Comparison of ENCODE assay signal across 13 cellular contexts in the genomic region with DNA sequence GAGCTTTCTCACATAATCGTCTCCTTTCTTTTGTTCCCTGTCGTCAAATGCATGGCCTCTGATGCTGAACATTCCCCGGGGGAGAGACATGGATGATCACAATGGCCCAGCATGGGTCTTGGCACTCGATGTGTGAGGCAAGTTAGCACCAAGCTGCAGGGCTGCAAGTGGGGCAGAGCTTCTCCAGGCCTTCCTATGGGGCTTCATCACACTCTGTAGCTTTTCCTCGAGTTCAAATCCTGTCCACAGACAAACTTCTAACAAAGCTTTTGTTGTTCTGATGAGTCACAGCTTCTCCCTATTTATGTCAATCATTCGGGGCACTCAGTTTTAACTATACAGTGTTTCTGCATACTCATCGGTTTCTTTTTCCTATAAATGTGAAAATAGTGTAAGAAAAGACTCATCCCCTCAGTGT.
DNase-seq lines count a peak whose midpoint lies in the region; ATAC-seq and TF ChIP-seq lines count a peak whose summit lies in the region.
"Had no signal": no experiment of that assay in that cellular context is flagged by ENCODE, and none has a peak within 500 bp of the region (broad histone marks: within the 10 kb centered on the region; RNA-seq: fewer than 3 reads in every experiment).

No MANE protein-coding gene starts in this region.

- no peaks in the 10 kb centered on the region for H3K27me3 ChIP-seq in H9 (ENCODE audit: insufficient read depth, low read length)

- no CpG with 5 or more reads among the region's 7 CpGs for WGBS in H9 (ENCODE audit: extremely low coverage, insufficient read length, low lambda C conversion rate)

- H3K4me1 Mint-ChIP-seq in H9: peaks cover 20% of the 10 kb centered on the region in 2 experiments
- H3K4me1 Mint-ChIP-seq in activated T-helper 2 cell treated with anti-CD3 and anti-CD28 coated beads, Interferon-gamma antibody, Interleukin-2, Interleukin-4, amounts not matched to agents 10 μg/mL and 5 μg/mL and 100 μg/mL, durations not matched to agents 14 hours and 24 hours and 36 hours (ENCODE audit: low read depth): peaks cover 10% of the 10 kb centered on the region

- no peak overlapping the region for H4K5ac ChIP-seq in H9 (ENCODE audit: insufficient read length, low read depth, low read length)

- no peaks in the 10 kb centered on the region for H3K27me3 Mint-ChIP-seq in H9 (ENCODE audit: low read depth)
- H3K27me3 Mint-ChIP-seq in activated T-helper 2 cell treated with anti-CD3 and anti-CD28 coated beads, Interferon-gamma antibody, Interleukin-2, Interleukin-4, amounts not matched to agents 10 μg/mL and 5 μg/mL and 100 μg/mL, durations not matched to agents 14 hours and 24 hours and 36 hours (ENCODE audit: low read depth): no peaks in the 10 kb centered on the region
- H3K27me3 Mint-ChIP-seq: activated CD4-positive, alpha-beta T cell treated with anti-CD3 and anti-CD28 coated beads, Interleukin-2, amount 10 ng/mL, durations not matched to agents 7 days and 5 days; T-cell had no signal

- no peak overlapping the region for H2BK120ac ChIP-seq in H9 (ENCODE audit: low read depth, low read length, poor library complexity, severe bottlenecking)

- H2BK20ac ChIP-seq in H9 (ENCODE audit: low read depth, low read length, poor library complexity, severe bottlenecking): no peak overlapping the region

- no peaks in the 10 kb centered on the region for H3K79me1 ChIP-seq in H9 (ENCODE audit: insufficient read depth, low read depth, low read length, poor library complexity, severe bottlenecking)

- intact Hi-C loops in activated T-helper 2 cell treated with anti-CD3 and anti-CD28 coated beads, Interferon-gamma antibody, Interleukin-2, Interleukin-4, amounts not matched to agents 10 μg/mL and 5 μg/mL and 100 μg/mL, durations not matched to agents 14 hours and 24 hours and 36 hours (cut with micrococcal nuclease): loop anchor here (2.0 kb wide), 1 partner anchor 105 kb away; no protein-coding TSS in a partner anchor

- peak; percentile 46 for DNase-seq in COR-L47 (lab: John Stamatoyannopoulos, UW)
- DNase-seq in H9: peak; percentile 68
- DNase-seq in activated T-helper 2 cell treated with anti-CD3 and anti-CD28 coated beads, Interferon-gamma antibody, Interleukin-2, Interleukin-4, amounts not matched to agents 10 μg/mL and 5 μg/mL and 100 μg/mL, durations not matched to agents 14 hours and 24 hours and 36 hours (ENCODE audit: low spot score): no peak
- peak; percentile 5 for DNase-seq in iPS DF 4.7 (ENCODE audit: extremely low read depth, low spot score)
- DNase-seq in DMS114 treated with DMSO at 0.1 percent for 48 hours (lab: John Stamatoyannopoulos, UW; ENCODE audit: unreplicated experiment): no peak
- DNase-seq: activated CD4-positive, alpha-beta T cell treated with anti-CD3 and anti-CD28 coated beads, Interleukin-2, amount 10 ng/mL, durations not matched to agents 7 days and 5 days; Karpas-422; NCI-H2029; OCI-M1; small intestine; T-cell had no signal

- H4K91ac ChIP-seq in H9 (ENCODE audit: insufficient read length, low read depth, low read length): no peak overlapping the region

- H3K14ac ChIP-seq in H9 (ENCODE audit: insufficient read depth, low read length): no peak overlapping the region

- no peaks in the 10 kb centered on the region for H3K23me2 ChIP-seq in H9 (ENCODE audit: insufficient read length, low read depth, low read length, poor library complexity, severe bottlenecking)

- H3K27ac ChIP-seq in H9 (ENCODE audit: insufficient read length, low read depth, low read length): no peak overlapping the region

- no peak overlapping the region for H3K4ac ChIP-seq in H9 (ENCODE audit: low read depth, low read length)

- H3K36me3 Mint-ChIP-seq in H9 (ENCODE audit: insufficient read depth in 1 of 3, low read depth in 3 of 3): peaks cover 0 to 4% (median 3%) of the 10 kb centered on the region in 3 experiments; a peak in 2 of 7 replicates
- H3K36me3 Mint-ChIP-seq in activated T-helper 2 cell treated with anti-CD3 and anti-CD28 coated beads, Interferon-gamma antibody, Interleukin-2, Interleukin-4, amounts not matched to agents 10 μg/mL and 5 μg/mL and 100 μg/mL, durations not matched to agents 14 hours and 24 hours and 36 hours (ENCODE audit: low read depth): no peaks in the 10 kb centered on the region
- H3K36me3 Mint-ChIP-seq: T-cell had no signal

- H2AFZ ChIP-seq in H9 (ENCODE audit: low read length): no peak overlapping the region

- no peak overlapping the region for H2BK5ac ChIP-seq in H9 (ENCODE audit: insufficient read length, low read length)

- H3K27ac Mint-ChIP-seq in H9: peak overlapping the region in 1 of 3 experiments; percentile 78; a peak in 3 of 7 replicates
- peak overlapping the region; percentile 35 for H3K27ac Mint-ChIP-seq in activated T-helper 2 cell treated with anti-CD3 and anti-CD28 coated beads, Interferon-gamma antibody, Interleukin-2, Interleukin-4, amounts not matched to agents 10 μg/mL and 5 μg/mL and 100 μg/mL, durations not matched to agents 14 hours and 24 hours and 36 hours
- H3K27ac Mint-ChIP-seq: activated CD4-positive, alpha-beta T cell treated with anti-CD3 and anti-CD28 coated beads, Interleukin-2, amount 10 ng/mL, durations not matched to agents 7 days and 5 days; T-cell had no signal

- no peak overlapping the region for H3K18ac ChIP-seq in H9 (ENCODE audit: insufficient read length, low read depth, low read length)

- H3K9ac ChIP-seq in H9 (ENCODE audit: extremely low read depth, insufficient read length, low read length): no peak overlapping the region

- H2BK12ac ChIP-seq in H9 (ENCODE audit: insufficient read length, low read depth, low read length): no peak overlapping the region

- no peak for TF ChIP-seq CTCF in H9 (conservative IDR thresholded peaks at IDR 0.05)

- no peak overlapping the region for H2AK5ac ChIP-seq in H9 (ENCODE audit: insufficient read length, low read length)

- H4K8ac ChIP-seq in H9 (replicated peaks; ENCODE audit: insufficient read length, low read depth, low read length): no peak overlapping the region

- ATAC-seq in GM21515 (IDR thresholded peaks at IDR 0.05; ENCODE audit: unreplicated experiment): no peak
- no peak for ATAC-seq in HG03469 (IDR thresholded peaks at IDR 0.05; ENCODE audit: unreplicated experiment)
- ATAC-seq: T-cell had no signal

- H3K9me3 ChIP-seq in H9 (ENCODE audit: control insufficient read depth, low read depth, low read length): no peaks in the 10 kb centered on the region

- no peak overlapping the region for H3K4me3 Mint-ChIP-seq in H9
- H3K4me3 Mint-ChIP-seq in activated T-helper 2 cell treated with anti-CD3 and anti-CD28 coated beads, Interferon-gamma antibody, Interleukin-2, Interleukin-4, amounts not matched to agents 10 μg/mL and 5 μg/mL and 100 μg/mL, durations not matched to agents 14 hours and 24 hours and 36 hours (ENCODE audit: low read depth): no peak overlapping the region
- H3K4me3 Mint-ChIP-seq: activated CD4-positive, alpha-beta T cell treated with anti-CD3 and anti-CD28 coated beads, Interleukin-2, amount 10 ng/mL, durations not matched to agents 7 days and 5 days; T-cell had no signal

- no peak overlapping the region for H3K56ac ChIP-seq in H9 (ENCODE audit: insufficient read length, low read depth, low read length)

- no peak overlapping the region for H3K4me2 ChIP-seq in H9 (ENCODE audit: insufficient read depth, insufficient read length, low read length)

- no peaks in the 10 kb centered on the region for H4K20me1 ChIP-seq in H9 (ENCODE audit: control insufficient read depth, insufficient read depth, insufficient read length)

- H3T11ph ChIP-seq in H9 (ENCODE audit: low read length): no peak overlapping the region

- H3K4me1 ChIP-seq in H9 (ENCODE audit: insufficient read depth, low read length): peaks cover 2% of the 10 kb centered on the region; the same call in 1 of the 2 replicates

- no peaks in the 10 kb centered on the region for H3K79me2 ChIP-seq in H9 (ENCODE audit: insufficient read depth, low read length)

- H3K9me3 Mint-ChIP-seq in H9: peaks cover 0 to 2% of the 10 kb centered on the region in 2 experiments; a peak in 2 of 5 replicates
- H3K9me3 Mint-ChIP-seq in activated T-helper 2 cell treated with anti-CD3 and anti-CD28 coated beads, Interferon-gamma antibody, Interleukin-2, Interleukin-4, amounts not matched to agents 10 μg/mL and 5 μg/mL and 100 μg/mL, durations not matched to agents 14 hours and 24 hours and 36 hours: no peaks in the 10 kb centered on the region
- H3K9me3 Mint-ChIP-seq: T-cell had no signal

- H3K23ac ChIP-seq in H9 (ENCODE audit: insufficient read length, low read depth, low read length): no peak overlapping the region

- H2BK15ac ChIP-seq in H9 (ENCODE audit: low read depth, low read length): no peak overlapping the region

Comparison
In these comparisons a context has a peak if more than half of its experiments do, and no peak if none do; other contexts are left out.
1. DNase-seq: peak in COR-L47 (single experiment), H9 (single experiment) and iPS DF 4.7 (single experiment); none in activated T-helper 2 cell treated with anti-CD3 and anti-CD28 coated beads, Interferon-gamma antibody, Interleukin-2, Interleukin-4, amounts not matched to agents 10 μg/mL and 5 μg/mL and 100 μg/mL, durations not matched to agents 14 hours and 24 hours and 36 hours (single experiment) and DMS114 treated with DMSO at 0.1 percent for 48 hours (single experiment).